ENCODE assay signal across 9 cellular contexts in the genomic region with DNA sequence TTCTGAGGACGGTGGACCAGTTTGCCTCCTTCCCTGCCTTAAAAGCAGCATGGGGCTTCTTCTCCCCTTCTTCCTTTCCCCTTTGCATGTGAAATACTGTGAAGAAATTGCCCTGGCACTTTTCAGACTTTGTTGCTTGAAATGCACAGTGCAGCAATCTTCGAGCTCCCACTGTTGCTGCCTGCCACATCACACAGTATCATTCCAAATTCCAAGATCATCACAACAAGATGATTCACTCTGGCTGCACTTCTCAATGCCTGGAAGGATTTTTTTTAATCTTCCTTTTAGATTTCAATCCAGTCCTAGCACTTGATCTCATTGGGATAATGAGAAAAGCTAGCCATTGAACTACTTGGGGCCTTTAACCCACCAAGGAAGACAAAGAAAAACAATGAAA.
DNase-seq lines count a peak whose midpoint lies in the region; ATAC-seq, FAIRE-seq and TF ChIP-seq lines count a peak whose summit lies in the region.
"Had no signal": no experiment of that assay in that cellular context is flagged by ENCODE, and none has a peak within 500 bp of the region (broad histone marks: within the 10 kb centered on the region; RNA-seq: fewer than 3 reads in every experiment).

No MANE protein-coding gene starts in this region.

- H3K9ac ChIP-seq in IMR-90 (ENCODE audit: low read depth, low read length) (peak overlapping the region; percentile 63), keratinocyte (ENCODE audit: control insufficient read depth, extremely low read depth, insufficient read depth, low read length) (no peak overlapping the region), colonic mucosa (ENCODE audit: low read depth in 2 of 2, low read length in 2 of 2) (no peak overlapping the region)

- peak; percentile 18; the same call in 1 of the 2 replicates for TF ChIP-seq RAD21 in IMR-90 (IDR thresholded peaks at IDR 0.05; ENCODE audit: low read length)

- H3K9me3 ChIP-seq in IMR-90 (ENCODE audit: control insufficient read depth, insufficient read depth, low read length) = no peaks in the 10 kb centered on the region
- H3K9me3 ChIP-seq in keratinocyte (ENCODE audit: control insufficient read depth, low read depth, low read length) = no peaks in the 10 kb centered on the region
- H3K9me3 ChIP-seq in colonic mucosa = no peaks in the 10 kb centered on the region
- H3K9me3 ChIP-seq: breast epithelium had no signal

- H3K27me3 ChIP-seq in IMR-90 (ENCODE audit: control insufficient read depth, insufficient read depth, low read length) (no peaks in the 10 kb centered on the region), keratinocyte (ENCODE audit: control insufficient read depth, extremely low read depth, insufficient read depth, low read length) (no peaks in the 10 kb centered on the region), colonic mucosa (no peaks in the 10 kb centered on the region)
- H3K27me3 ChIP-seq: breast epithelium had no signal

- peak overlapping the region; percentile 96 for H3K14ac ChIP-seq in IMR-90 (replicated peaks; ENCODE audit: low read depth, low read length)

- peak overlapping the region; percentile 81 for H3K27ac ChIP-seq in IMR-90 (ENCODE audit: insufficient read depth, low read length)
- peak overlapping the region; percentile 12 for H3K27ac ChIP-seq in caudate nucleus (ENCODE audit: low read depth, low read length)
- H3K27ac ChIP-seq in keratinocyte (ENCODE audit: control insufficient read depth, insufficient read depth, low read length) = peak overlapping the region; percentile 38
- no peak overlapping the region for H3K27ac ChIP-seq in colonic mucosa
- H3K27ac ChIP-seq: breast epithelium had no signal

- H3K79me2 ChIP-seq in keratinocyte (ENCODE audit: control insufficient read depth, insufficient read depth, low read length) = no peaks in the 10 kb centered on the region

- H3K36me3 ChIP-seq in IMR-90 (ENCODE audit: control insufficient read depth, insufficient read depth, low read length) = peaks cover 19% of the 10 kb centered on the region
- H3K36me3 ChIP-seq in keratinocyte (ENCODE audit: control insufficient read depth in 2 of 2, extremely low read depth in 1 of 2, insufficient read depth in 2 of 2, low read length in 2 of 2) = peaks cover 3 to 4% of the 10 kb centered on the region in 2 experiments
- H3K36me3 ChIP-seq in colonic mucosa = no peaks in the 10 kb centered on the region
- H3K36me3 ChIP-seq: breast epithelium had no signal

- H3K4me1 ChIP-seq in IMR-90 (ENCODE audit: control insufficient read depth, insufficient read depth, low read length) (peaks cover 13% of the 10 kb centered on the region), keratinocyte (ENCODE audit: control insufficient read depth, extremely low read depth, insufficient read depth, low read length) (peaks cover 36% of the 10 kb centered on the region), colonic mucosa (no peaks in the 10 kb centered on the region)
- H3K4me1 ChIP-seq: breast epithelium had no signal

- CTCF ChIA-PET in IMR-90 (lab: Yijun Ruan, JAX) = no interaction called here

- peak overlapping the region; percentile 92 for H3K18ac ChIP-seq in IMR-90 (ENCODE audit: low read depth, low read length)

- peak overlapping the region; percentile 99 for H3K23ac ChIP-seq in IMR-90 (ENCODE audit: low read depth, low read length)

- H3K79me1 ChIP-seq in IMR-90 (ENCODE audit: low read depth in 1 of 2, low read length in 2 of 2) = peaks cover 12 to 33% of the 10 kb centered on the region in 2 experiments

- H3K4ac ChIP-seq in IMR-90 (ENCODE audit: low read depth, low read length) = peak overlapping the region; percentile 99

- peaks cover 12% of the 10 kb centered on the region for H3K9me1 ChIP-seq in IMR-90 (ENCODE audit: insufficient read depth, low read length)
- H3K9me1 ChIP-seq in keratinocyte (ENCODE audit: control insufficient read depth, extremely low read depth, insufficient read depth, low read length) = no peaks in the 10 kb centered on the region

- ATAC-seq in IMR-90 (ENCODE audit: low read depth) = peak; percentile 82
- no peak for ATAC-seq in HG02571 (IDR thresholded peaks at IDR 0.05; ENCODE audit: unreplicated experiment)

- peak overlapping the region; percentile 78 for H3K4me2 ChIP-seq in IMR-90 (ENCODE audit: low read depth, low read length)
- H3K4me2 ChIP-seq in keratinocyte (ENCODE audit: control insufficient read depth, extremely low read depth, insufficient read depth, low read depth, low read length) = peak overlapping the region; percentile 23

- peak overlapping the region; percentile 96 for H2AK9ac ChIP-seq in IMR-90 (replicated peaks; ENCODE audit: low read depth, low read length, poor library complexity)

- H3K56ac ChIP-seq in IMR-90 (ENCODE audit: extremely low read depth, insufficient read depth, low read length) = peak overlapping the region; percentile 80

- intact Hi-C loops in IMR-90 (cut with micrococcal nuclease) (loop anchor here (1.0 kb wide), 1 partner anchor 48 kb away; no protein-coding TSS in a partner anchor), colonic mucosa (cut with DNase I) (no loop called here)

- peak; percentile 86 for FAIRE-seq in keratinocyte (lab: Jason Lieb, UNC)

- dilution Hi-C loops in IMR-90 (cut with HindIII; ENCODE audit: low sequenced_read_pairs, unreplicated experiment) = no loop called here
- dilution Hi-C loops in keratinocyte (cut with MboI; ENCODE audit: extremely low pct_ligation_motif_present, low sequenced_read_pairs) = no loop called here

- DNase-seq in IMR-90 (peak; percentile 90), caudate nucleus (lab: John Stamatoyannopoulos, UW) (peak in 20 of 61 donors; percentile 1 to 54 (median 10)), keratinocyte (ENCODE audit: low read depth, low spot score) (no peak), superior temporal gyrus (ENCODE audit: extremely low spot score) (peak; percentile 67), colonic mucosa (no peak), NCI-H187 (lab: John Stamatoyannopoulos, UW) (no peak)
- DNase-seq: NCI-H526 had no signal

- no TSS peak for BruUV-seq in IMR-90 (replicated peaks; lab: Mats Ljungman, UMichigan)

- H3K4me3 ChIP-seq in IMR-90 (ENCODE audit: insufficient read depth, low read depth, low read length) (no peak overlapping the region), keratinocyte (ENCODE audit: control insufficient read depth in 2 of 3, extremely low read depth in 1 of 3, insufficient read depth in 2 of 3, low read depth in 1 of 3, low read length in 3 of 3) (no peak overlapping the region), colonic mucosa (no peak overlapping the region)
- H3K4me3 ChIP-seq: breast epithelium had no signal

- in situ Hi-C loops in IMR-90 (cut with MboI; ENCODE audit: low sequenced_read_pairs) = no loop called here

- H2BK5ac ChIP-seq in IMR-90 (ENCODE audit: low read depth, low read length, poor library complexity, severe bottlenecking) = peak overlapping the region; percentile 99

- H4K91ac ChIP-seq in IMR-90 (ENCODE audit: insufficient read depth, low read depth, low read length) = peak overlapping the region; percentile 97

- WGBS in IMR-90 (ENCODE audit: extremely low coverage in 2 of 2, insufficient read length in 1 of 2), 2 experiments = no CpG with 5 or more reads among the region's 2 CpGs

- TF ChIP-seq POLR2A in IMR-90 (IDR thresholded peaks at IDR 0.05; ENCODE audit: low read depth, low read length) = no peak

- peak overlapping the region; percentile 96 for H2BK20ac ChIP-seq in IMR-90 (ENCODE audit: low read depth, low read length)

- H2AFZ ChIP-seq in IMR-90 (replicated peaks; ENCODE audit: low read length, poor library complexity) (peak overlapping the region; percentile 85), keratinocyte (ENCODE audit: control insufficient read depth, low read length) (no peak overlapping the region)

- POLR2A ChIA-PET in IMR-90 (lab: Charles Lee; ENCODE audit: unreplicated experiment) = interaction anchor here (0.6 kb wide), 1 partner anchor 109 kb away, joined by 8 read pairs; no protein-coding TSS in a partner anchor

- peaks cover 3% of the 10 kb centered on the region; the same call in 1 of the 2 replicates for H4K20me1 ChIP-seq in IMR-90 (ENCODE audit: insufficient read depth, low read length)
- no peaks in the 10 kb centered on the region for H4K20me1 ChIP-seq in keratinocyte (ENCODE audit: control insufficient read depth, extremely low read depth, insufficient read depth, low read length)

- H2BK120ac ChIP-seq in IMR-90 (ENCODE audit: low read depth, low read length) = peak overlapping the region; percentile 97

- H2BK15ac ChIP-seq in IMR-90 (ENCODE audit: low read depth, low read length) = 0 out of 3 replicates have a peak overlapping the region, but pooled peaks have one; percentile 87

- no peak for TF ChIP-seq CTCF in IMR-90 (conservative IDR thresholded peaks at IDR 0.05; ENCODE audit: low read depth, low read length)
- TF ChIP-seq CTCF in keratinocyte (optimal IDR thresholded peaks at IDR 0.05 in 1 of 3, IDR thresholded peaks at IDR 0.05 in 1 of 3, conservative IDR thresholded peaks at IDR 0.05 in 1 of 3; ENCODE audit: extremely low read depth in 1 of 3, insufficient read depth in 2 of 3, low read length in 3 of 3) = no peak
- TF ChIP-seq CTCF in colonic mucosa (IDR thresholded peaks at IDR 0.05) = no peak

- H4K5ac ChIP-seq in IMR-90 (ENCODE audit: low read depth, low read length) = peak overlapping the region; percentile 85

- H2AK5ac ChIP-seq in IMR-90 (ENCODE audit: low read depth, low read length) = peak overlapping the region; percentile 66; the same call in 1 of the 2 replicates

- H4K8ac ChIP-seq in IMR-90 (ENCODE audit: low read depth in 2 of 2, low read length in 2 of 2) = peak overlapping the region in 1 of 2 experiments; percentile 97; a peak in 3 of 4 replicates

TF ChIP-seq in IMR-90, 13 proteins besides CTCF, POLR2A, EP300 and RAD21:
- TF ChIP-seq MXI1 (IDR thresholded peaks at IDR 0.05; ENCODE audit: borderline replicate concordance, low read depth, low read length) (no peak), CEBPB (IDR thresholded peaks at IDR 0.05; ENCODE audit: low read depth, low read length) (peak; percentile 72), MAFK (IDR thresholded peaks at IDR 0.05; ENCODE audit: low read depth, low read length) (peak; percentile 64), BHLHE40 (IDR thresholded peaks at IDR 0.05; ENCODE audit: low read depth, low read length) (no peak), FOS (IDR thresholded peaks at IDR 0.05; ENCODE audit: low read depth, low read length) (peak; percentile 75; the same call in 1 of the 2 replicates)

Comparison
In these comparisons a context has a peak if more than half of its experiments do, and no peak if none do; other contexts are left out.
1. DNase-seq: peak in IMR-90 (single experiment) and superior temporal gyrus (single experiment); none in keratinocyte (single experiment), colonic mucosa (single experiment) and NCI-H187 (0 of 2).